8 cellular contexts compared by ENCODE assay signal in the genomic region with DNA sequence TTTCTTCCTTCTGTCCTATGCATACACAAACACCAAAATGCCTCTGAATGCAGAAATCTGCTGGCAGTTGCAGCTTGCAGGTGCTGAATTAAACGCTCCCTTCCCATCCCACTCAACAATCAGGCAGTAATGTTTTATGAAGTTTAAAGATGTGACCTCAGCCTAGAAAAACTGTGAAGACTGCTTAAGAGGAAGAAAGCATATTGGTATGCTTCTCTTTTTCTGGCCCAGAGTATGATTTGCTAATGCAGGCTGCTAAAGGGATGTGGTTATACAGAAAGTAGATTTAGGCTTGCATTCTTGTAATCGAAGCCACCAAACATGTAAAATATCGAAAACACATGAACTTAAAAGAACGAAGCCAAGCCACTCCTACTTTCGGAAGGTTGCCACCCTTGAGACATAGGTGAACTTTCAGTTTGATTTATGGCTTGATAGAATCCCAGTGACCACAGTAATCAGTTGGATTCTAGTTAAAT. TPM values are rescaled to one million over a fixed set of nuclear protein-coding genes. Genes with fewer than 3 reads are reported as not detected.
DNase-seq lines count a peak whose midpoint lies in the region; ATAC-seq and TF ChIP-seq lines count a peak whose summit lies in the region.

No MANE protein-coding gene starts in this region.

- no peak overlapping the region for H3K4me3 ChIP-seq in lower lobe of right lung
- no peak overlapping the region for H3K4me3 ChIP-seq in vagina

- DNase-seq in activated naive CD4-positive, alpha-beta T cell treated with anti-CD3 and anti-CD28 coated beads, Interleukin-2, amount 10 ng/mL, durations not matched to agents 7 days and 5 days, result peak; percentile 61
- DNase-seq in activated naive CD4-positive, alpha-beta T cell treated with anti-CD3 and anti-CD28 coated beads, Interleukin-2, amount 50 U/mL, for 16 hours, result no peak
- DNase-seq in SIG-M5 treated with dmso at 0.1 percent for 504 hours (lab: John Stamatoyannopoulos, UW; ENCODE audit: unreplicated experiment), result peak; percentile 90
- DNase-seq in lower lobe of right lung, result no peak
- no peak for DNase-seq in vagina (ENCODE audit: extremely low spot score in 2 of 2)
- no peak for DNase-seq in DMS 273 (lab: John Stamatoyannopoulos, UW; ENCODE audit: unreplicated experiment)
- DNase-seq in DMS 273 treated with DMSO at 0.1 percent for 48 hours (lab: John Stamatoyannopoulos, UW), result no peak

- no peaks in the 10 kb centered on the region for H3K9me3 Mint-ChIP-seq in activated naive CD4-positive, alpha-beta T cell treated with anti-CD3 and anti-CD28 coated beads, Interleukin-2, amount 10 ng/mL, durations not matched to agents 7 days and 5 days

- no peaks in the 10 kb centered on the region for H3K36me3 ChIP-seq in lower lobe of right lung
- H3K36me3 ChIP-seq in vagina, result no peaks in the 10 kb centered on the region

- H3K4me1 ChIP-seq in lower lobe of right lung (peaks cover 41% of the 10 kb centered on the region), vagina (peaks cover 37% of the 10 kb centered on the region)

- peak overlapping the region; percentile 55 for H3K4me3 Mint-ChIP-seq in activated naive CD4-positive, alpha-beta T cell treated with anti-CD3 and anti-CD28 coated beads, Interleukin-2, amount 10 ng/mL, durations not matched to agents 7 days and 5 days

- peak overlapping the region; percentile 92 for H3K27ac Mint-ChIP-seq in activated naive CD4-positive, alpha-beta T cell treated with anti-CD3 and anti-CD28 coated beads, Interleukin-2, amount 10 ng/mL, durations not matched to agents 7 days and 5 days

- intact Hi-C loops in lower lobe of right lung (cut with DNase I), result no loop called here
- intact Hi-C loops in vagina (cut with DNase I), result no loop called here

- H3K4me1 Mint-ChIP-seq in activated naive CD4-positive, alpha-beta T cell treated with anti-CD3 and anti-CD28 coated beads, Interleukin-2, amount 10 ng/mL, durations not matched to agents 7 days and 5 days, result peaks cover 94% of the 10 kb centered on the region

- H3K36me3 Mint-ChIP-seq in activated naive CD4-positive, alpha-beta T cell treated with anti-CD3 and anti-CD28 coated beads, Interleukin-2, amount 10 ng/mL, durations not matched to agents 7 days and 5 days, result peaks cover 28% of the 10 kb centered on the region

- H3K27me3 Mint-ChIP-seq in activated naive CD4-positive, alpha-beta T cell treated with anti-CD3 and anti-CD28 coated beads, Interleukin-2, amount 10 ng/mL, durations not matched to agents 7 days and 5 days, result no peaks in the 10 kb centered on the region

- peak; percentile 91 for ATAC-seq in HG02884 (IDR thresholded peaks at IDR 0.05; ENCODE audit: unreplicated experiment)
- peak; percentile 65 to 76 for ATAC-seq in lower lobe of right lung

- H3K27ac ChIP-seq in lower lobe of right lung, result peak overlapping the region; percentile 20
- H3K27ac ChIP-seq in vagina, result no peak overlapping the region

- CTCF ChIA-PET in activated naive CD4-positive, alpha-beta T cell treated with anti-CD3 and anti-CD28 coated beads, Interleukin-2, amount 10 ng/mL, durations not matched to agents 7 days and 5 days (lab: Charles Lee), result interaction anchor here (0.6 to 3.6 kb wide), 5 partner anchors 13 to 107 kb away, joined by 3 to 17 read pairs (median 4); partner anchors contain the start of gene MAP3K5

- H3K27me3 ChIP-seq in lower lobe of right lung (ENCODE audit: low read depth), result no peaks in the 10 kb centered on the region
- H3K27me3 ChIP-seq in vagina, result no peaks in the 10 kb centered on the region

- no peak for TF ChIP-seq CTCF in lower lobe of right lung (IDR thresholded peaks at IDR 0.05)
- no peak for TF ChIP-seq CTCF in vagina (IDR thresholded peaks at IDR 0.05)

- no peak for TF ChIP-seq POLR2A in vagina (IDR thresholded peaks at IDR 0.05)

- H3K9me3 ChIP-seq in lower lobe of right lung (no peaks in the 10 kb centered on the region), vagina (no peaks in the 10 kb centered on the region)

RNA-seq across cellular contexts. Expression of gene MAP3K5, which starts 40.8 kb away (rescaled TPM):
- 32.0 TPM for total RNA-seq in lower lobe of right lung
- total RNA-seq in vagina, result 31.2 TPM

Comparison
In these comparisons a context has a peak if more than half of its experiments do, and no peak if none do; other contexts are left out.
1. DNase-seq: peak in activated naive CD4-positive, alpha-beta T cell treated with anti-CD3 and anti-CD28 coated beads, Interleukin-2, amount 10 ng/mL, durations not matched to agents 7 days and 5 days (single experiment) and SIG-M5 treated with dmso at 0.1 percent for 504 hours (single experiment); none in activated naive CD4-positive, alpha-beta T cell treated with anti-CD3 and anti-CD28 coated beads, Interleukin-2, amount 50 U/mL, for 16 hours (single experiment), lower lobe of right lung (single experiment), vagina (0 of 2), DMS 273 (single experiment) and DMS 273 treated with DMSO at 0.1 percent for 48 hours (single experiment).